Comparison of ENCODE assay signal across 32 cellular contexts in the genomic region with DNA sequence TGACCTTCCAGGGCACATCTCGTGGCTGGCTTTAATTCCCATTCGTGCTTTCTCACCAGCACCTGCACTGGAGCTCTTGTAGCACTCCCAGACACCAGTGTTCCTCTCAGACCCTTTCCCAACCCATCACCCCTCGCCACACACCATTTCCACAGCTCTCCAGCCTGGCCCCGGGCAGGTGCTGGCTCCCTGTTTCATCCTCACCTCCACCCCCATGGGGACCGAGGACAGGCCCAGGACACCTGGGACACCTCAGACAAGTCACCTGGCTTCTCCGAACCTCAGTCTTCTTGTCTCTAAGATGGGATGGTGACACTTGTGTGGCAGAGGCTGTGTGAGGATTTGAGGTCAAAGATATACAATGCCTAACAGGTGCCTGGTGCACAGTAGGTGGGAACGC. TPM values are rescaled to one million over a fixed set of nuclear protein-coding genes. Genes with fewer than 3 reads are reported as not detected.
"Had no signal": no experiment of that assay in that cellular context is flagged by ENCODE, and none has a peak within 500 bp of the region (broad histone marks: within the 10 kb centered on the region; RNA-seq: fewer than 3 reads in every experiment).

No MANE protein-coding gene starts in this region.

- H3K27me3 Mint-ChIP-seq: activated naive CD8-positive, alpha-beta T cell had no signal

- H3K4me3 Mint-ChIP-seq: activated CD8-positive, alpha-beta T cell treated with anti-CD3 and anti-CD28 coated beads, Interleukin-2, amount 10 ng/mL, durations not matched to agents 7 days and 5 days; activated naive CD4-positive, alpha-beta T cell treated with anti-CD3 and anti-CD28 coated beads for 36 hours; activated naive CD8-positive, alpha-beta T cell; T-helper 1 cell treated with Interleukin-12 subunit alpha and Interleukin-12 subunit beta and Interleukin-4 antibody, amounts not matched to agents 30 μg/mL and 1 μg/mL, for 36 hours; WTC11 had no signal

- H3K27ac Mint-ChIP-seq: activated CD8-positive, alpha-beta T cell treated with anti-CD3 and anti-CD28 coated beads, Interleukin-2, amount 10 ng/mL, durations not matched to agents 7 days and 5 days; activated naive CD4-positive, alpha-beta T cell treated with anti-CD3 and anti-CD28 coated beads for 36 hours; activated naive CD8-positive, alpha-beta T cell; T-helper 1 cell treated with Interleukin-12 subunit alpha and Interleukin-12 subunit beta and Interleukin-4 antibody, amounts not matched to agents 30 μg/mL and 1 μg/mL, for 36 hours; WTC11 had no signal

- H3K9me3 ChIP-seq: adrenal gland, SJSA1 had no signal

- H3K27ac ChIP-seq: adrenal gland, SJSA1 had no signal

- H3K36me3 Mint-ChIP-seq: activated naive CD8-positive, alpha-beta T cell; WTC11 had no signal

- H3K27me3 ChIP-seq: adrenal gland, SJSA1 had no signal

- ATAC-seq: activated CD8-positive, alpha-beta T cell treated with anti-CD3 and anti-CD28 coated beads, Interleukin-2, amount 10 ng/mL, durations not matched to agents 7 days and 5 days; Panc1; SK-N-SH treated with all-trans-retinoic acid at 6 μM for 48 hours; WTC11 had no signal

- H3K36me3 ChIP-seq: adrenal gland, SJSA1 had no signal

- DNase-seq: activated CD4-positive, alpha-beta T cell treated with anti-CD3 and anti-CD28 coated beads for 48 hours; activated CD4-positive, alpha-beta T cell treated with anti-CD3 and anti-CD28 coated beads, Interleukin-2, amount 50 U/mL, for 4 hours; activated CD4-positive, CD25-positive, alpha-beta regulatory T cell treated with anti-CD3 and anti-CD28 coated beads, Interleukin-2, amount 50 U/mL, for 72 hours; activated CD8-positive, alpha-beta memory T cell treated with anti-CD3 and anti-CD28 coated beads, Interleukin-2, amount 50 U/mL, for 48 hours; activated CD8-positive, alpha-beta T cell treated with anti-CD3 and anti-CD28 coated beads, Interleukin-2, amount 10 ng/mL, durations not matched to agents 7 days and 5 days; activated gamma-delta T cell; activated naive CD4-positive, alpha-beta T cell treated with anti-CD3 and anti-CD28 coated beads for 36 hours; activated T-cell treated with anti-CD3 and anti-CD28 coated beads, Interleukin-2, amount 50 U/mL, for 1 hour; adrenal gland; anterior cingulate cortex; cerebellar nuclear complex; Kasumi-1; KBM-7; NCI-H1105 treated with DMSO at 0.1 percent for 48 hours; NCI-H1436 treated with DMSO at 0.1 percent for 48 hours; NCI-H187 treated with DMSO at 0.1 percent for 48 hours; NCI-H2081 treated with DMSO at 0.1 percent for 48 hours; NCI-H2171; NCI-H2227 treated with DMSO at 0.1 percent for 48 hours; NCI-H526; NCI-H82; OCI-M1; RPMI8226; SHP77; T-helper 9 cell had no signal

- H3K9me3 Mint-ChIP-seq: activated naive CD4-positive, alpha-beta T cell treated with anti-CD3 and anti-CD28 coated beads for 36 hours; T-helper 1 cell treated with Interleukin-12 subunit alpha and Interleukin-12 subunit beta and Interleukin-4 antibody, amounts not matched to agents 30 μg/mL and 1 μg/mL, for 36 hours; WTC11 had no signal

- H3K4me3 ChIP-seq: adrenal gland, SJSA1 had no signal

- H3K4me1 ChIP-seq: adrenal gland had no signal

- H3K4me1 Mint-ChIP-seq: WTC11 had no signal

RNA-seq across cellular contexts. Expression of gene GP9, which starts 27.4 kb away (rescaled TPM):
- total RNA-seq: activated CD8-positive, alpha-beta T cell treated with anti-CD3 and anti-CD28 coated beads, Interleukin-2, amount 10 ng/mL, durations not matched to agents 7 days and 5 days; activated naive CD4-positive, alpha-beta T cell treated with anti-CD3 and anti-CD28 coated beads for 36 hours; adrenal gland; NCI-H460; SJSA1; WTC11 had no signal

RNA-seq across cellular contexts. Expression of gene EFCC1, which starts 32.0 kb away (rescaled TPM):
- total RNA-seq: NCI-H460 had no signal
